ENCODE assay signal across 3 cellular contexts in genomic region chr7:136551618-136552017, GRCh38.
"Had no signal": no experiment of that assay in that cellular context is flagged by ENCODE, and none has a peak within 500 bp of the region (broad histone marks: within the 10 kb centered on the region; RNA-seq: fewer than 3 reads in every experiment).

No MANE protein-coding gene starts in this region.

- DNase-seq: GDM1, GF-D8 had no signal

- H3K4me3 ChIP-seq: GM12878 had no signal

- ATAC-seq: GM12878 had no signal
